In the genomic region with DNA sequence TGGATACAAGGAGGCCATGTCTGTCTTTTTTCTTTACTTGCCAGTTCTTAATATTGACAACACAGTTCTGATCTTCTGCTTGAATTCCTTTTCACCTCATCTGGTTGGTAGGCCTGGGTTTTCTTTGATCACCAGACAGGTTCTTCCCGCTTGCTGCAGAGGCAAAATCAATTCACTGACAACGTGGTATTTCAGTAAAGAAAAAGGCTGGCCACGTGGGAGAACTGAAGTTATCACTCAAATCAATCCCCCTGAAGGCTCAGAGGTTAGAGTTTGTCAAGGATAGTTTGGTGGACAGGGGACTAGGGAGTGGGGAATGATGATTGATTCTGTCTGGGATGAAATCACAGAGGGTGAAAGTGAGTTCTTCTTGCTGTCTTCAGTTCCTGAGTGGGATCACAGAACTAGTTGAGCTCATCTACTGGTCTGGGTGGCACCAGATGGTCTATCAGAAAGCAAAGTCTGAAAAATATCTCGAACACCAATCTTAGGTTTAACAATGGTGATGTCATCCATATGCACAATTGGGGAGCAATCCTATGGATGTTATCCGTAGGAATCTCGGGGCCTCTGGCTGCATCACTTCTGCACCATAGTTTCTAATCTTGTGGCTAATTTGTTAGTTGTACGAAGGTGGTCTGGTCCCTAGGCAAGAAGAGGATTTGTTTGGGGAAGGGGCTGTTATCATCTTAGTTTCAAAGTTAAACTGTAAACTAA, we compare ENCODE assay signal across 32 cellular contexts. TPM values are rescaled to one million over a fixed set of nuclear protein-coding genes. Genes with fewer than 3 reads are reported as not detected.
DNase-seq lines count a peak whose midpoint lies in the region; ATAC-seq, FAIRE-seq and TF ChIP-seq lines count a peak whose summit lies in the region.
"Had no signal": no experiment of that assay in that cellular context is flagged by ENCODE, and none has a peak within 500 bp of the region (broad histone marks: within the 10 kb centered on the region; RNA-seq: fewer than 3 reads in every experiment).

No MANE protein-coding gene starts in this region.

- TF ChIP-seq POLR2A in HepG2 (IDR thresholded peaks at IDR 0.05; ENCODE audit: insufficient read depth in 1 of 2, low read depth in 2 of 2, low read length in 2 of 2) = no peak
- TF ChIP-seq POLR2A in right lobe of liver (IDR thresholded peaks at IDR 0.05) = no peak

- BruUV-seq in HepG2 (replicated peaks; lab: Mats Ljungman, UMichigan) = no TSS peak

- no peak overlapping the region for H3K27ac ChIP-seq in HepG2 (ENCODE audit: extremely low read length, insufficient read depth, low read length)
- H3K27ac ChIP-seq in right lobe of liver = no peak overlapping the region
- H3K27ac ChIP-seq in osteoblast (ENCODE audit: low read depth, low read length) = no peak overlapping the region
- H3K27ac ChIP-seq: 22Rv1, A549, BLaER1 had no signal

- H3K9me3 ChIP-seq in HepG2 (ENCODE audit: low read length) (no peaks in the 10 kb centered on the region), right lobe of liver (no peaks in the 10 kb centered on the region), osteoblast (ENCODE audit: low read depth, low read length) (no peaks in the 10 kb centered on the region)
- H3K9me3 ChIP-seq: A549, BE2C had no signal

- FAIRE-seq in HepG2 (lab: Jason Lieb, UNC) (no peak), bronchial epithelial cell (lab: Jason Lieb, UNC) (peak; percentile 47)
- FAIRE-seq: A549, GM12878, GM12892, GM18507, GM19239 had no signal

- H3K4me1 Mint-ChIP-seq in glutamatergic neuron (ENCODE audit: low read depth, unreplicated experiment) (peaks cover 3% of the 10 kb centered on the region), neural crest cell (no peaks in the 10 kb centered on the region)
- H3K4me1 Mint-ChIP-seq: CD14-positive monocyte; CD8-positive, alpha-beta memory T cell had no signal

- no peaks in the 10 kb centered on the region for H3K9me3 Mint-ChIP-seq in glutamatergic neuron (ENCODE audit: unreplicated experiment)
- peaks cover 5% of the 10 kb centered on the region for H3K9me3 Mint-ChIP-seq in neural crest cell

- no peak overlapping the region for H3K4me3 Mint-ChIP-seq in glutamatergic neuron (ENCODE audit: unreplicated experiment)
- H3K4me3 Mint-ChIP-seq in neural crest cell = no peak overlapping the region
- H3K4me3 Mint-ChIP-seq: CD14-positive monocyte; CD4-positive, alpha-beta memory T cell; CD4-positive, CD25-positive, alpha-beta regulatory T cell; CD8-positive, alpha-beta memory T cell had no signal

- ATAC-seq in HepG2 = no peak
- no peak for ATAC-seq in right lobe of liver
- ATAC-seq: A549, GM12878 had no signal

- TF ChIP-seq EP300 in HepG2 (IDR thresholded peaks at IDR 0.05; ENCODE audit: low read depth in 2 of 2, low read length in 2 of 2) (no peak), HepG2 (CRISPR knock-in tag; IDR thresholded peaks at IDR 0.05; ENCODE audit: borderline replicate concordance) (no peak)

- no peaks in the 10 kb centered on the region for H3K36me3 ChIP-seq in HepG2 (replicated peaks in 1 of 2; ENCODE audit: control insufficient read depth in 1 of 2, insufficient read depth in 2 of 2, low read length in 2 of 2)
- no peaks in the 10 kb centered on the region for H3K36me3 ChIP-seq in right lobe of liver
- no peaks in the 10 kb centered on the region for H3K36me3 ChIP-seq in bronchial epithelial cell (ENCODE audit: control insufficient read depth, insufficient read depth, low read length)
- H3K36me3 ChIP-seq in osteoblast (ENCODE audit: insufficient read depth, low read length) = no peaks in the 10 kb centered on the region
- H3K36me3 ChIP-seq: BE2C, BLaER1 had no signal

- intact Hi-C loops in HepG2 (cut with micrococcal nuclease; ENCODE audit: unreplicated experiment) (no loop called here), right lobe of liver (cut with DNase I) (no loop called here)

- H3K27ac Mint-ChIP-seq in glutamatergic neuron (ENCODE audit: unreplicated experiment) = peak overlapping the region; percentile 55
- H3K27ac Mint-ChIP-seq in neural crest cell (ENCODE audit: unreplicated experiment) = peak overlapping the region; percentile 37
- H3K27ac Mint-ChIP-seq: CD14-positive monocyte; CD4-positive, CD25-positive, alpha-beta regulatory T cell had no signal

- H3K9ac ChIP-seq in HepG2 (ENCODE audit: insufficient read depth, low read depth, low read length) = no peak overlapping the region
- H3K9ac ChIP-seq: BLaER1 had no signal

- H3K27me3 ChIP-seq in HepG2 (ENCODE audit: control insufficient read depth in 1 of 2, insufficient read depth in 2 of 2, low read length in 2 of 2) (peaks cover 2 to 5% of the 10 kb centered on the region in 2 experiments; a peak in 1 of 5 replicates), right lobe of liver (no peaks in the 10 kb centered on the region), bronchial epithelial cell (ENCODE audit: control insufficient read depth, insufficient read depth, low read length) (peaks cover 2% of the 10 kb centered on the region), osteoblast (ENCODE audit: insufficient read depth, low read length) (no peaks in the 10 kb centered on the region)
- H3K27me3 ChIP-seq: BLaER1 had no signal

- H2AFZ ChIP-seq in HepG2 (ENCODE audit: low read length) = no peak overlapping the region
- H2AFZ ChIP-seq in osteoblast (ENCODE audit: low read length) = no peak overlapping the region

- POLR2A ChIA-PET in HepG2 (lab: Yijun Ruan, JAX) = no interaction called here

- peaks cover under 1% of the 10 kb centered on the region for H3K27me3 Mint-ChIP-seq in glutamatergic neuron (ENCODE audit: unreplicated experiment)
- peaks cover 14% of the 10 kb centered on the region for H3K27me3 Mint-ChIP-seq in neural crest cell (ENCODE audit: low read depth)

- no peaks in the 10 kb centered on the region for H3K36me3 Mint-ChIP-seq in glutamatergic neuron (ENCODE audit: unreplicated experiment)
- peaks cover 3% of the 10 kb centered on the region for H3K36me3 Mint-ChIP-seq in neural crest cell (ENCODE audit: low read depth)
- H3K36me3 Mint-ChIP-seq: CD14-positive monocyte; CD4-positive, alpha-beta memory T cell had no signal

- TF ChIP-seq CTCF in HepG2 (CRISPR knock-in tag; IDR thresholded peaks at IDR 0.05) (no peak), right lobe of liver (IDR thresholded peaks at IDR 0.05) (no peak), bronchial epithelial cell (IDR thresholded peaks at IDR 0.05; ENCODE audit: insufficient read depth, low read length, severe bottlenecking) (no peak), glutamatergic neuron (IDR thresholded peaks at IDR 0.05; ENCODE audit: partially characterized antibody, unreplicated experiment) (no peak), neural crest cell (conservative IDR thresholded peaks at IDR 0.05) (no peak), osteoblast (IDR thresholded peaks at IDR 0.05; ENCODE audit: extremely low read depth, low read depth, low read length) (no peak)

- CTCF ChIA-PET in HepG2 (lab: Yijun Ruan, JAX; ENCODE audit: low intra/inter-chr PET ratio, low total read pairs) = no interaction called here

- H3K4me3 ChIP-seq in HepG2 (replicated peaks in 1 of 3; ENCODE audit: insufficient read depth in 1 of 3, low read depth in 2 of 3, low read length in 3 of 3) (no peak overlapping the region), right lobe of liver (no peak overlapping the region), bronchial epithelial cell (ENCODE audit: low read depth, low read length) (no peak overlapping the region), osteoblast (ENCODE audit: insufficient read depth, low read length) (no peak overlapping the region)
- H3K4me3 ChIP-seq: A549, BLaER1, GM12878 had no signal

- H3K4me2 ChIP-seq in HepG2 (ENCODE audit: low read depth, low read length) (no peak overlapping the region), osteoblast (ENCODE audit: insufficient read depth, low read length) (no peak overlapping the region)
- H3K4me2 ChIP-seq: A549, BLaER1 had no signal

- H3K4me1 ChIP-seq in HepG2 (ENCODE audit: insufficient read depth, low read length) = peaks cover 6% of the 10 kb centered on the region; the same call in 1 of the 2 replicates
- H3K4me1 ChIP-seq in right lobe of liver = peaks cover 0 to 3% (median 0%) of the 10 kb centered on the region in 4 donors
- no peaks in the 10 kb centered on the region for H3K4me1 ChIP-seq in osteoblast (ENCODE audit: insufficient read depth, low read length)
- H3K4me1 ChIP-seq: A549, BE2C, BLaER1 had no signal

- DNase-seq in HepG2 (ENCODE audit: low spot score) (no peak), right lobe of liver (no peak), bronchial epithelial cell (ENCODE audit: low read depth) (no peak), glutamatergic neuron (no peak), neural crest cell (ENCODE audit: low read depth, low spot score) (no peak), osteoblast (ENCODE audit: insufficient read length, low spot score, missing footprints) (no peak), AML-193 (lab: John Stamatoyannopoulos, UW) (no peak), NCI-H1105 treated with DMSO at 0.1 percent for 48 hours (lab: John Stamatoyannopoulos, UW) (no peak)
- DNase-seq: BE2C; C1 segment of cervical spinal cord; CD4-positive, alpha-beta memory T cell; CD4-positive, CD25-positive, alpha-beta regulatory T cell; CD8-positive, alpha-beta memory T cell; COR-L47; DMS 273 treated with DMSO at 0.1 percent for 48 hours; DMS153; DMS53; DMS79; DND-41; EL; GDM1 had no signal

- H4K20me1 ChIP-seq in HepG2 (ENCODE audit: insufficient read depth, low read length) = no peaks in the 10 kb centered on the region; the same call in 1 of the 2 replicates
- H4K20me1 ChIP-seq in osteoblast (ENCODE audit: insufficient read depth, low read length) = no peaks in the 10 kb centered on the region
- H4K20me1 ChIP-seq: BLaER1 had no signal

- H3K79me2 ChIP-seq in HepG2 (ENCODE audit: insufficient read depth, low read length) (no peaks in the 10 kb centered on the region), osteoblast (ENCODE audit: insufficient read depth, low read length) (no peaks in the 10 kb centered on the region)

- TF ChIP-seq RAD21 in HepG2 (CRISPR knock-in tag; IDR thresholded peaks at IDR 0.05) = no peak

- WGBS in HepG2 (ENCODE audit: low lambda C conversion rate) = 24% methylated on average over 7 of the region's 7 CpGs
- WGBS in right lobe of liver (ENCODE audit: insufficient coverage, low coverage, low lambda C conversion rate, missing lambda C conversion rate) = 65% methylated on average over 6 of the region's 7 CpGs

- in situ Hi-C loops in HepG2 (cut with HindIII; ENCODE audit: extremely low pct_ligation_motif_present, low pct_unique_long_range_greater_than_20kb) = no loop called here

RNA-seq across cellular contexts. Expression of a gene that starts 37.3 kb away (rescaled TPM):
- total RNA-seq in HepG2 (2016; rRNA removed; fragmentation: Illumina TruSeq; extraction: Trizol) (not detected in 2 replicates), right lobe of liver (not detected), bronchial epithelial cell (not detected in 2 replicates), glutamatergic neuron (ENCODE audit: unreplicated experiment) (75.1 TPM), neural crest cell (0.14 and 0.63 TPM in 2 replicates), osteoblast (not detected in 2 replicates)
- total RNA-seq in HepG2 (2016; cell fraction: cytosol; rRNA removed; fragmentation: Illumina TruSeq; extraction: Trizol; ENCODE audit: low read depth) = not detected in 2 replicates
- total RNA-seq in HepG2 (2016; cell fraction: insoluble cytoplasmic fraction; rRNA removed; fragmentation: Illumina TruSeq; extraction: Trizol) = not detected in 2 replicates
- not detected in 2 replicates for total RNA-seq in HepG2 (2016; cell fraction: membrane; rRNA removed; fragmentation: Illumina TruSeq; extraction: Trizol)
- total RNA-seq in HepG2 (2016; cell fraction: nucleus; rRNA removed; fragmentation: Illumina TruSeq; extraction: Trizol) = not detected in 2 replicates
- 0.03 TPM in 1 of 2 replicates, not detected in the other for polyA plus RNA-seq in HepG2 (2011; rRNA removed)
- polyA plus RNA-seq in HepG2 (2011; cell fraction: cytosol; rRNA removed) = 0.03 TPM in 1 of 2 replicates, not detected in the other
- polyA plus RNA-seq in HepG2 (2011; cell fraction: nucleus; rRNA removed) = not detected in 2 replicates
- not detected in 2 replicates for polyA plus RNA-seq in HepG2 (2012)
- polyA plus RNA-seq in HepG2 (2016; cell fraction: cytosol; fragmentation: Illumina TruSeq; extraction: Trizol; ENCODE audit: low read depth) = not detected in 2 replicates
- not detected in 2 replicates for polyA plus RNA-seq in HepG2 (2016; cell fraction: insoluble cytoplasmic fraction; fragmentation: Illumina TruSeq; extraction: Trizol; ENCODE audit: low read depth)
- not detected in 2 replicates for polyA plus RNA-seq in HepG2 (2016; cell fraction: membrane; fragmentation: Illumina TruSeq; extraction: Trizol; ENCODE audit: low read depth)
- not detected in 2 replicates for polyA plus RNA-seq in HepG2 (2016; cell fraction: nucleus; fragmentation: Illumina TruSeq; extraction: Trizol; ENCODE audit: insufficient read depth, low read depth)
- not detected in 2 replicates for polyA minus RNA-seq in HepG2 (2011; rRNA and poly(A)+ RNA removed; ENCODE audit: low replicate concordance)
- polyA minus RNA-seq in HepG2 (2011; cell fraction: cytosol; rRNA and poly(A)+ RNA removed) = not detected in 2 replicates
- not detected in 2 replicates for polyA minus RNA-seq in HepG2 (2011; cell fraction: nucleus; rRNA and poly(A)+ RNA removed)
- total RNA-seq: A172; CD4-positive, alpha-beta memory T cell; CD4-positive, CD25-positive, alpha-beta regulatory T cell; Daoy; G401; GM12878 had no signal
- polyA plus RNA-seq: A549; CD14-positive monocyte; CD4-positive, alpha-beta memory T cell; CD4-positive, CD25-positive, alpha-beta regulatory T cell; CD8-positive, alpha-beta memory T cell; GM12878 had no signal

Comparison
In these comparisons a context has a peak if more than half of its experiments do, and no peak if none do; other contexts are left out.
1. RNA of a gene that starts 37.3 kb away (total RNA-seq): 75.1 TPM in glutamatergic neuron (single experiment); 0.14 to 0.63 TPM in neural crest cell, not detected in HepG2, not detected in right lobe of liver, not detected in bronchial epithelial cell and not detected in osteoblast; every median in the first group is over 10 times any median in the second.